28 cellular contexts compared by ENCODE assay signal in genomic region chr6:44188819-44189218, GRCh38. TPM values are rescaled to one million over a fixed set of nuclear protein-coding genes. Genes with fewer than 3 reads are reported as not detected.
"Had no signal": no experiment of that assay in that cellular context is flagged by ENCODE, and none has a peak within 500 bp of the region (broad histone marks: within the 10 kb centered on the region; RNA-seq: fewer than 3 reads in every experiment).

No MANE protein-coding gene starts in this region.

- H3K9me3 ChIP-seq: stomach, suprapubic skin, testis, thoracic aorta, thyroid gland, tibial artery, tibial nerve, transverse colon, upper lobe of left lung, upper lobe of right lung, uterus, vagina had no signal

- H3K36me3 ChIP-seq: stomach, suprapubic skin, thoracic aorta, thyroid gland, tibial artery, tibial nerve, transverse colon, upper lobe of left lung, upper lobe of right lung, uterus, vagina had no signal

- H3K4me1 ChIP-seq: testis, thyroid gland, tibial artery, tibial nerve, uterus, vagina had no signal

- H3K27ac ChIP-seq: stomach, suprapubic skin, testis, thoracic aorta, thyroid gland, tibial artery, tibial nerve, transverse colon, upper lobe of left lung, upper lobe of right lung, uterus, vagina had no signal

- FAIRE-seq: urothelium cell line had no signal

- ATAC-seq: stimulated activated memory B cell treated with anti-CD40 and anti-IgM and Interleukin-4, amounts not matched to agents 10 μg/mL and 1 μg/mL and 100 μg/mL, for 72 hours; stimulated activated naive B cell treated with anti-CD40 and anti-IgM and Interleukin-4, amounts not matched to agents 10 μg/mL and 1 μg/mL and 100 μg/mL, for 72 hours; stimulated activated naive CD8-positive, alpha-beta T cell treated with anti-CD3 and anti-CD28 coated beads, Interleukin-15, amount 100 ng/mL, for 72 hours; stimulated activated naive CD8-positive, alpha-beta T cell treated with anti-CD3 and anti-CD28 coated beads, Interleukin-15, Interleukin-2, amounts not matched to agents 100 U/mL and 50 U/mL, for 24 hours; upper lobe of right lung had no signal

- H3K27me3 ChIP-seq: suprapubic skin, testis, thyroid gland, tibial artery, tibial nerve, transverse colon, upper lobe of left lung, upper lobe of right lung, uterus, vagina had no signal

- H3K4me3 ChIP-seq: stomach, suprapubic skin, testis, thoracic aorta, thyroid gland, tibial artery, tibial nerve, transverse colon, upper lobe of left lung, upper lobe of right lung, uterus, vagina had no signal

- DNase-seq: stimulated activated CD4-positive, alpha-beta T cell treated with anti-CD3 and anti-CD28 coated beads, Interleukin-2, amount 100 ng/mL, for 48 hours; stimulated activated CD4-positive, alpha-beta T cell treated with anti-CD3 and anti-CD28 coated beads, Interleukin-4, amount 100 ng/mL, for 1 hour; stimulated activated CD4-positive, alpha-beta T cell treated with anti-CD3 and anti-CD28 coated beads, Interleukin-4, amount 100 ng/mL, for 24 hours; stimulated activated CD4-positive, alpha-beta T cell treated with anti-CD3 and anti-CD28 coated beads, Interleukin-4, amount 100 ng/mL, for 4 hours; stimulated activated CD8-positive, alpha-beta memory T cell treated with anti-CD3 and anti-CD28 coated beads, Interleukin-4, amount 100 ng/mL, for 48 hours; stimulated activated naive B cell treated with anti-CD40 and anti-IgM and Interleukin-4, amounts not matched to agents 10 μg/mL and 1 μg/mL and 100 μg/mL, for 72 hours; stimulated activated naive CD4-positive, alpha-beta T cell; stimulated activated naive CD4-positive, alpha-beta T cell treated with Interleukin-2 at 50 U/mL for 16 hours; stimulated activated naive CD8-positive, alpha-beta T cell treated with anti-CD3 and anti-CD28 coated beads, Interleukin-15, amount 100 ng/mL, for 72 hours; stimulated activated naive CD8-positive, alpha-beta T cell treated with anti-CD3 and anti-CD28 coated beads, Interleukin-15, Interleukin-2, amounts not matched to agents 100 U/mL and 50 U/mL, for 24 hours; stomach; substantia nigra; testis; thyroid gland; tibial artery; transverse colon; upper lobe of left lung; uterus had no signal

RNA-seq across cellular contexts. Expression of gene MYMX, which starts 27.9 kb away (rescaled TPM):
- total RNA-seq: stomach, suprapubic skin, temporal lobe, thoracic aorta, thyroid gland, tibial nerve, ureter, urinary bladder, uterus, vagina had no signal

RNA-seq across cellular contexts. Expression of gene CAPN11, which starts 30.2 kb away (rescaled TPM):
- total RNA-seq: thoracic aorta had no signal
